Comparison of ENCODE assay signal across 11 cellular contexts in genomic region chr5:177474845-177475562, GRCh38. TPM values are rescaled to one million over a fixed set of nuclear protein-coding genes. Genes with fewer than 3 reads are reported as not detected.
DNase-seq lines count a peak whose midpoint lies in the region; ATAC-seq, FAIRE-seq and TF ChIP-seq lines count a peak whose summit lies in the region.
"Had no signal": no experiment of that assay in that cellular context is flagged by ENCODE, and none has a peak within 500 bp of the region (broad histone marks: within the 10 kb centered on the region; RNA-seq: fewer than 3 reads in every experiment).

No MANE protein-coding gene starts in this region.

- H3K9me3 ChIP-seq in esophagus muscularis mucosa (no peaks in the 10 kb centered on the region), psoas muscle (no peaks in the 10 kb centered on the region)

- ATAC-seq in stimulated activated naive CD8-positive, alpha-beta T cell treated with anti-CD3 and anti-CD28 coated beads, Interleukin-15, Interleukin-2, amounts not matched to agents 100 U/mL and 50 U/mL, for 24 hours, result no peak
- no peak for ATAC-seq in psoas muscle
- ATAC-seq: SK-N-SH treated with all-trans-retinoic acid at 6 μM for 48 hours had no signal

- WGBS in esophagus muscularis mucosa, result 38% methylated on average over 4 of the region's 4 CpGs
- WGBS in psoas muscle, 3 donors, result 67 to 69% (median 69%) methylated on average over 3 to 4 of the region's 4 CpGs

- H3K4me1 Mint-ChIP-seq in stimulated activated naive CD8-positive, alpha-beta T cell treated with anti-CD3 and anti-CD28 coated beads, Interleukin-15, Interleukin-2, amounts not matched to agents 100 ng/mL and 50 ng/mL, for 24 hours (ENCODE audit: low read depth), result peaks cover 76% of the 10 kb centered on the region

- no peak for TF ChIP-seq POLR2A in esophagus muscularis mucosa (IDR thresholded peaks at IDR 0.05; ENCODE audit: low read depth)

- peak overlapping the region; percentile 75 for H3K4me3 Mint-ChIP-seq in stimulated activated naive CD8-positive, alpha-beta T cell treated with anti-CD3 and anti-CD28 coated beads, Interleukin-15, Interleukin-2, amounts not matched to agents 100 ng/mL and 50 ng/mL, for 24 hours

- H3K27ac ChIP-seq in esophagus muscularis mucosa (replicated peaks in 1 of 4), result peak overlapping the region; percentile 89 to 96 (median 94)
- H3K27ac ChIP-seq in psoas muscle, result no peak overlapping the region

- no peaks in the 10 kb centered on the region for H3K36me3 Mint-ChIP-seq in stimulated activated naive CD8-positive, alpha-beta T cell treated with anti-CD3 and anti-CD28 coated beads, Interleukin-15, Interleukin-2, amounts not matched to agents 100 ng/mL and 50 ng/mL, for 24 hours (ENCODE audit: low read depth)

- no peak for FAIRE-seq in GM19239 (lab: Jason Lieb, UNC)

- no peak for DNase-seq in stimulated activated naive CD8-positive, alpha-beta T cell treated with anti-CD3 and anti-CD28 coated beads, Interleukin-15, Interleukin-2, amounts not matched to agents 100 U/mL and 50 U/mL, for 24 hours
- DNase-seq in esophagus muscularis mucosa (ENCODE audit: extremely low spot score) (no peak), GM19239 (ENCODE audit: insufficient read length, low spot score) (no peak), psoas muscle (no peak), DMS79 treated with DMSO at 0.1 percent for 48 hours (lab: John Stamatoyannopoulos, UW) (no peak)
- DNase-seq: activated naive CD4-positive, alpha-beta T cell; GOT3; NCI-H187 treated with DMSO at 0.1 percent for 48 hours had no signal

- H3K4me1 ChIP-seq in esophagus muscularis mucosa (peaks cover 64 to 98% (median 95%) of the 10 kb centered on the region in 4 donors), psoas muscle (peaks cover 24% of the 10 kb centered on the region)

- H3K27ac Mint-ChIP-seq in stimulated activated naive CD8-positive, alpha-beta T cell treated with anti-CD3 and anti-CD28 coated beads, Interleukin-15, Interleukin-2, amounts not matched to agents 100 ng/mL and 50 ng/mL, for 24 hours, result peak overlapping the region; percentile 80

- intact Hi-C loops in esophagus muscularis mucosa (cut with DNase I) (no loop called here), psoas muscle (cut with DNase I) (no loop called here)

- no peak overlapping the region for H3K4me3 ChIP-seq in esophagus muscularis mucosa
- H3K4me3 ChIP-seq in psoas muscle, result no peak overlapping the region
- H3K4me3 ChIP-seq: lung had no signal

- TF ChIP-seq CTCF in esophagus muscularis mucosa (IDR thresholded peaks at IDR 0.05) (no peak), psoas muscle (IDR thresholded peaks at IDR 0.05) (no peak)

- H3K36me3 ChIP-seq in esophagus muscularis mucosa (no peaks in the 10 kb centered on the region), psoas muscle (ENCODE audit: insufficient read depth in 1 of 2, low read depth in 1 of 2) (no peaks in the 10 kb centered on the region)

- no peaks in the 10 kb centered on the region for H3K9me3 Mint-ChIP-seq in stimulated activated naive CD8-positive, alpha-beta T cell treated with anti-CD3 and anti-CD28 coated beads, Interleukin-15, Interleukin-2, amounts not matched to agents 100 ng/mL and 50 ng/mL, for 24 hours

- no peak for TF ChIP-seq EP300 in esophagus muscularis mucosa (IDR thresholded peaks at IDR 0.05)

- H3K27me3 ChIP-seq in esophagus muscularis mucosa, result no peaks in the 10 kb centered on the region
- no peaks in the 10 kb centered on the region for H3K27me3 ChIP-seq in psoas muscle (ENCODE audit: insufficient read depth in 3 of 3, low read length in 2 of 3)

- no peaks in the 10 kb centered on the region for H3K27me3 Mint-ChIP-seq in stimulated activated naive CD8-positive, alpha-beta T cell treated with anti-CD3 and anti-CD28 coated beads, Interleukin-15, Interleukin-2, amounts not matched to agents 100 ng/mL and 50 ng/mL, for 24 hours

RNA-seq across cellular contexts. Expression of gene DBN1, which starts 1.6 kb away (rescaled TPM):
- 100 to 1,000 TPM in 3 of 4 donors, 10 to 100 TPM in 1; 92.2 to 160 (median 130) TPM for total RNA-seq in esophagus muscularis mucosa
- 10 to 100 TPM; 17.7 to 28.4 (median 24.3) TPM for total RNA-seq in psoas muscle
- polyA plus RNA-seq in psoas muscle, result 10 to 100 TPM in 2 of 3 donors, 1 to 10 TPM in 1; 8.1 to 20.8 (median 20.1) TPM

RNA-seq across cellular contexts. Expression of gene PDLIM7, which starts 22.4 kb away (rescaled TPM):
- 1,000 to 10,000 TPM in 1 of 4 donors, 100 to 1,000 TPM in 3; 316 to 1,085 (median 575) TPM for total RNA-seq in esophagus muscularis mucosa
- 100 to 1,000 TPM; 134 to 221 (median 161) TPM for total RNA-seq in psoas muscle
- 100 to 1,000 TPM; 174 to 254 (median 221) TPM for polyA plus RNA-seq in psoas muscle

RNA-seq across cellular contexts. Expression of gene PRR7, which starts 28.4 kb away (rescaled TPM):
- total RNA-seq in esophagus muscularis mucosa, result 1 to 10 TPM in 2 of 4 donors, under 1 TPM in 2; 0.42 to 2.5 (median 1.6) TPM
- 1 to 10 TPM in 3 of 4 donors, under 1 TPM in 1; 0.88 to 2.6 (median 1.8) TPM for total RNA-seq in psoas muscle
- 1 to 10 TPM in 1 of 3 donors, under 1 TPM in 2; 0.39 to 3.8 (median 0.48) TPM for polyA plus RNA-seq in psoas muscle

RNA-seq across cellular contexts. Expression of gene DOK3, which starts 34.6 kb away (rescaled TPM):
- total RNA-seq in esophagus muscularis mucosa (10 to 100 TPM in 1 of 4 donors, 1 to 10 TPM in 3; 6.7 to 15.2 (median 7.5) TPM), psoas muscle (1 to 10 TPM; 2.4 to 5.4 (median 3.1) TPM)
- polyA plus RNA-seq in psoas muscle, result 1 to 10 TPM in 2 of 3 donors, under 1 TPM in 1; 0.44 to 5.0 (median 3.8) TPM

RNA-seq across cellular contexts. Expression of gene DDX41, which starts 41.8 kb away (rescaled TPM):
- total RNA-seq in esophagus muscularis mucosa (10 to 100 TPM; 58.1 to 92.1 (median 66.0) TPM), psoas muscle (10 to 100 TPM; 37.2 to 41.0 (median 40.2) TPM)
- 10 to 100 TPM; 45.6 to 71.6 (median 57.3) TPM for polyA plus RNA-seq in psoas muscle
